Comparison of ENCODE assay signal across 20 cellular contexts in the genomic region with DNA sequence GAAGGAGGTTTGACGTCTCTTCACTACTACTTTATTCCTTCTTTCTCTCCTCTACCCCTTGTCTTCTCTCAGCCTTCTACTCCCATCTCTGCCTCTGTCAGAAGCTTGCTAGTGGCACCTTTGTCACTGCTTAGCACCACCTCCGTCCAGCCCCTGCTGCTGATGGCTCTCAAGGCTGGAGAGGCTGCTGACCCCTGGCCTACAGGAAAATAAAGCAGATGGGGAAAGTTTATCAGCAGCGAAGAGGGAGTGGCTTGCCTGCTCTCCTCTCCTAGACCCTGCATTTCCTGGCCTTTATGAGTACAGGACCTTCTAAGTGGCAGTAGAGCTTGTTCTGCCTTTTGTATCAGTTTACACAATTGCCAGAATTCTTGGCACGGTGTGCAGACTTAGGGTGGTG. TPM values are rescaled to one million over a fixed set of nuclear protein-coding genes. Genes with fewer than 3 reads are reported as not detected.
DNase-seq lines count a peak whose midpoint lies in the region; ATAC-seq, FAIRE-seq and TF ChIP-seq lines count a peak whose summit lies in the region.
"Had no signal": no experiment of that assay in that cellular context is flagged by ENCODE, and none has a peak within 500 bp of the region (broad histone marks: within the 10 kb centered on the region; RNA-seq: fewer than 3 reads in every experiment).

No MANE protein-coding gene starts in this region.

- H3K9me2 ChIP-seq in PC-3 (replicated peaks; ENCODE audit: low read length) = no peaks in the 10 kb centered on the region

- H4K20me1 ChIP-seq in HepG2 (ENCODE audit: insufficient read depth, low read length) (no peaks in the 10 kb centered on the region), PC-3 (ENCODE audit: low read length) (no peaks in the 10 kb centered on the region), osteoblast (ENCODE audit: insufficient read depth, low read length) (no peaks in the 10 kb centered on the region)

- DNase-seq in HuH-7 (ENCODE audit: low spot score) = peak; percentile 53
- peak in 1 of 2 donors; percentile 88 for DNase-seq in cardiac muscle cell (ENCODE audit: low read depth in 1 of 2, low spot score in 1 of 2)
- no peak for DNase-seq in left ventricle myocardium superior
- DNase-seq in HepG2 (ENCODE audit: low spot score) = no peak
- no peak for DNase-seq in UCSD-AML1 (lab: John Stamatoyannopoulos, UW; ENCODE audit: unreplicated experiment)
- DNase-seq in PC-3 = no peak
- no peak for DNase-seq in osteoblast (ENCODE audit: insufficient read length, low spot score, missing footprints)
- no peak for DNase-seq in stomach
- DNase-seq: CD8-positive, alpha-beta T cell; COR-L47; DMS153; DMS79 treated with DMSO at 0.1 percent for 48 hours; EL had no signal

- POLR2A ChIA-PET in HepG2 (lab: Yijun Ruan, JAX) = interaction anchor here (0.8 to 1.3 kb wide), 3 partner anchors 12 to 36 kb away, joined by 3 to 4 read pairs (median 3); no protein-coding TSS in a partner anchor
- POLR2A ChIA-PET in PC-3 (lab: Charles Lee; ENCODE audit: unreplicated experiment) = no interaction called here

- H3K4me3 ChIP-seq in cardiac muscle cell = no peak overlapping the region
- H3K4me3 ChIP-seq in HepG2 (replicated peaks in 1 of 3; ENCODE audit: insufficient read depth in 1 of 3, low read depth in 2 of 3, low read length in 3 of 3) = no peak overlapping the region
- H3K4me3 ChIP-seq in PC-3 (ENCODE audit: low read length) = no peak overlapping the region
- H3K4me3 ChIP-seq in osteoblast (ENCODE audit: insufficient read depth, low read length) = no peak overlapping the region
- no peak overlapping the region for H3K4me3 ChIP-seq in stomach
- H3K4me3 ChIP-seq: A549, HAP-1 had no signal

- no peak for TF ChIP-seq CTCF in cardiac muscle cell (IDR thresholded peaks at IDR 0.05; ENCODE audit: low read depth, low read length)
- no peak for TF ChIP-seq CTCF in HepG2 (CRISPR knock-in tag; IDR thresholded peaks at IDR 0.05)
- TF ChIP-seq CTCF in PC-3 (conservative IDR thresholded peaks at IDR 0.05; ENCODE audit: low read depth, low read length) = no peak
- TF ChIP-seq CTCF in osteoblast (IDR thresholded peaks at IDR 0.05; ENCODE audit: extremely low read depth, low read depth, low read length) = no peak
- TF ChIP-seq CTCF in stomach (IDR thresholded peaks at IDR 0.05) = no peak

- H3K79me2 ChIP-seq in HepG2 (ENCODE audit: insufficient read depth, low read length) = peaks cover 28% of the 10 kb centered on the region
- no peaks in the 10 kb centered on the region for H3K79me2 ChIP-seq in PC-3 (ENCODE audit: low read length)
- H3K79me2 ChIP-seq in osteoblast (ENCODE audit: insufficient read depth, low read length) = no peaks in the 10 kb centered on the region

- H3K9ac ChIP-seq in HepG2 (ENCODE audit: insufficient read depth, low read depth, low read length) (no peak overlapping the region), PC-3 (ENCODE audit: low read length) (no peak overlapping the region)

- CTCF ChIA-PET in HepG2 (lab: Yijun Ruan, JAX; ENCODE audit: low intra/inter-chr PET ratio, low total read pairs) = no interaction called here
- CTCF ChIA-PET in PC-3 (lab: Charles Lee) = no interaction called here

- H3K4me2 ChIP-seq in HepG2 (ENCODE audit: low read depth, low read length) (no peak overlapping the region), PC-3 (ENCODE audit: low read length) (no peak overlapping the region), osteoblast (ENCODE audit: insufficient read depth, low read length) (no peak overlapping the region)
- H3K4me2 ChIP-seq: A549 had no signal

- no TSS peak for BruUV-seq in HepG2 (replicated peaks; lab: Mats Ljungman, UMichigan)
- BruUV-seq in PC-3 (replicated peaks; lab: Mats Ljungman, UMichigan) = no TSS peak

- H3K9me3 ChIP-seq in cardiac muscle cell (ENCODE audit: low read depth) = no peaks in the 10 kb centered on the region
- no peaks in the 10 kb centered on the region for H3K9me3 ChIP-seq in HepG2 (ENCODE audit: low read length)
- H3K9me3 ChIP-seq in PC-3 (ENCODE audit: low read length) = no peaks in the 10 kb centered on the region
- no peaks in the 10 kb centered on the region for H3K9me3 ChIP-seq in osteoblast (ENCODE audit: low read depth, low read length)
- no peaks in the 10 kb centered on the region for H3K9me3 ChIP-seq in stomach
- H3K9me3 ChIP-seq: A549, HAP-1 had no signal

- no peak for FAIRE-seq in HepG2 (lab: Jason Lieb, UNC)
- FAIRE-seq: A549, D721Med, G401.6, GM12891, H1 had no signal

- TF ChIP-seq RAD21 in HepG2 (CRISPR knock-in tag; IDR thresholded peaks at IDR 0.05) = no peak

- intact Hi-C loops in left ventricle myocardium superior (cut with micrococcal nuclease) (no loop called here), HepG2 (cut with micrococcal nuclease; ENCODE audit: unreplicated experiment) (no loop called here), PC-3 (cut with micrococcal nuclease) (loop anchor here (10.0 kb wide), 1 partner anchor 890 kb away; no protein-coding TSS in a partner anchor), stomach (cut with DNase I; ENCODE audit: low total_unique reads) (no loop called here)

- TF ChIP-seq EP300 in HepG2 (IDR thresholded peaks at IDR 0.05; ENCODE audit: low read depth in 2 of 2, low read length in 2 of 2) (no peak), HepG2 (CRISPR knock-in tag; IDR thresholded peaks at IDR 0.05; ENCODE audit: borderline replicate concordance) (no peak), stomach (IDR thresholded peaks at IDR 0.05) (no peak)

- H3K4me1 ChIP-seq in cardiac muscle cell (ENCODE audit: low read depth) (peaks cover 78% of the 10 kb centered on the region), HepG2 (ENCODE audit: insufficient read depth, low read length) (peaks cover 29% of the 10 kb centered on the region), PC-3 (ENCODE audit: insufficient read depth, low read length) (no peaks in the 10 kb centered on the region), osteoblast (ENCODE audit: insufficient read depth, low read length) (no peaks in the 10 kb centered on the region), stomach (no peaks in the 10 kb centered on the region)
- H3K4me1 ChIP-seq: A549 had no signal

- H2AFZ ChIP-seq in HepG2 (ENCODE audit: low read length) = no peak overlapping the region
- no peak overlapping the region for H2AFZ ChIP-seq in PC-3 (ENCODE audit: low read length)
- no peak overlapping the region for H2AFZ ChIP-seq in osteoblast (ENCODE audit: low read length)

- H3K27me3 ChIP-seq in cardiac muscle cell = no peaks in the 10 kb centered on the region
- no peaks in the 10 kb centered on the region for H3K27me3 ChIP-seq in HepG2 (ENCODE audit: control insufficient read depth in 1 of 2, insufficient read depth in 2 of 2, low read length in 2 of 2)
- peaks cover 91% of the 10 kb centered on the region for H3K27me3 ChIP-seq in PC-3 (ENCODE audit: low read length)
- H3K27me3 ChIP-seq in osteoblast (ENCODE audit: insufficient read depth, low read length) = no peaks in the 10 kb centered on the region
- H3K27me3 ChIP-seq in stomach = no peaks in the 10 kb centered on the region

- TF ChIP-seq POLR2A in HepG2 (IDR thresholded peaks at IDR 0.05; ENCODE audit: insufficient read depth in 1 of 2, low read depth in 2 of 2, low read length in 2 of 2) (no peak), stomach (IDR thresholded peaks at IDR 0.05) (no peak)

- peak; percentile 69 for ATAC-seq in left ventricle myocardium superior
- ATAC-seq in HepG2 = no peak
- ATAC-seq in PC-3 = no peak
- ATAC-seq: A549; CD8-positive, alpha-beta T cell had no signal

- in situ Hi-C loops in HepG2 (cut with HindIII; ENCODE audit: extremely low pct_ligation_motif_present, low pct_unique_long_range_greater_than_20kb) = loop anchor here (25.0 kb wide), 1 partner anchor 98 kb away; no protein-coding TSS in a partner anchor

- no peaks in the 10 kb centered on the region for H3F3A ChIP-seq in PC-3 (ENCODE audit: low read length, unreplicated experiment)

- WGBS in HepG2 (ENCODE audit: low lambda C conversion rate) = 95% methylated on average over 4 of the region's 4 CpGs
- 41 to 61% (median 51%) methylated on average over 4 of the region's 4 CpGs for WGBS in stomach, 5 donors

- peaks cover 17% of the 10 kb centered on the region for H3K36me3 ChIP-seq in cardiac muscle cell
- H3K36me3 ChIP-seq in HepG2 (replicated peaks in 1 of 2; ENCODE audit: control insufficient read depth in 1 of 2, insufficient read depth in 2 of 2, low read length in 2 of 2) = peaks cover 32 to 98% of the 10 kb centered on the region in 2 experiments
- no peaks in the 10 kb centered on the region for H3K36me3 ChIP-seq in PC-3 (ENCODE audit: low read depth, low read length)
- H3K36me3 ChIP-seq in osteoblast (ENCODE audit: insufficient read depth, low read length) = no peaks in the 10 kb centered on the region
- no peaks in the 10 kb centered on the region for H3K36me3 ChIP-seq in stomach

- H3K27ac ChIP-seq in cardiac muscle cell (peak overlapping the region; percentile 93), HepG2 (ENCODE audit: extremely low read length, insufficient read depth, low read length) (no peak overlapping the region), PC-3 (ENCODE audit: low read length) (no peak overlapping the region), osteoblast (ENCODE audit: low read depth, low read length) (no peak overlapping the region), stomach (no peak overlapping the region)
- H3K27ac ChIP-seq: A549 had no signal

RNA-seq across cellular contexts. Expression of gene PROX1, which starts 27.0 kb away (rescaled TPM):
- total RNA-seq in cardiac muscle cell (12.8 and 28.7 TPM in 2 replicates), left ventricle myocardium superior (95.0 TPM), HepG2 (2016; rRNA removed; fragmentation: Illumina TruSeq; extraction: Trizol) (30.2 and 48.5 TPM in 2 replicates), PC-3 (2014; rRNA removed) (0.12 TPM in 1 of 2 replicates, not detected in the other), osteoblast (under 0.01 TPM in 2 replicates), stomach (1 to 10 TPM; 1.2 to 6.1 (median 4.0) TPM)
- polyA plus RNA-seq in cardiac muscle cell (10.1 and 21.8 TPM in 2 replicates), HepG2 (2011; rRNA removed) (10.0 and 12.3 TPM in 2 replicates), stomach (1 to 10 TPM in 1 of 3 donors, under 1 TPM in 2; 0.23 to 1.7 (median 0.87) TPM)
- 18.3 and 23.4 TPM in 2 replicates for total RNA-seq in HepG2 (2016; cell fraction: cytosol; rRNA removed; fragmentation: Illumina TruSeq; extraction: Trizol; ENCODE audit: low read depth)
- total RNA-seq in HepG2 (2016; cell fraction: insoluble cytoplasmic fraction; rRNA removed; fragmentation: Illumina TruSeq; extraction: Trizol) = 30.0 and 40.1 TPM in 2 replicates
- total RNA-seq in HepG2 (2016; cell fraction: membrane; rRNA removed; fragmentation: Illumina TruSeq; extraction: Trizol) = 37.4 and 49.2 TPM in 2 replicates
- total RNA-seq in HepG2 (2016; cell fraction: nucleus; rRNA removed; fragmentation: Illumina TruSeq; extraction: Trizol) = 48.9 and 52.6 TPM in 2 replicates
- polyA plus RNA-seq in HepG2 (2011; cell fraction: cytosol; rRNA removed) = 6.4 and 10.1 TPM in 2 replicates
- polyA plus RNA-seq in HepG2 (2011; cell fraction: nucleus; rRNA removed) = 24.5 and 25.6 TPM in 2 replicates
- 32.4 and 38.1 TPM in 2 replicates for polyA plus RNA-seq in HepG2 (2012)
- 0.63 and 0.75 TPM in 2 replicates for polyA plus RNA-seq in HepG2 (2016; cell fraction: cytosol; fragmentation: Illumina TruSeq; extraction: Trizol; ENCODE audit: low read depth)
- polyA plus RNA-seq in HepG2 (2016; cell fraction: insoluble cytoplasmic fraction; fragmentation: Illumina TruSeq; extraction: Trizol; ENCODE audit: low read depth) = 32.3 and 34.3 TPM in 2 replicates
- 2.9 and 3.5 TPM in 2 replicates for polyA plus RNA-seq in HepG2 (2016; cell fraction: membrane; fragmentation: Illumina TruSeq; extraction: Trizol; ENCODE audit: low read depth)
- polyA plus RNA-seq in HepG2 (2016; cell fraction: nucleus; fragmentation: Illumina TruSeq; extraction: Trizol; ENCODE audit: insufficient read depth, low read depth) = 47.2 and 51.1 TPM in 2 replicates
- polyA minus RNA-seq in HepG2 (2011; rRNA and poly(A)+ RNA removed; ENCODE audit: low replicate concordance) = 40.4 TPM in 1 of 2 replicates, not detected in the other
- polyA minus RNA-seq in HepG2 (2011; cell fraction: cytosol; rRNA and poly(A)+ RNA removed) = 37.0 and 45.5 TPM in 2 replicates
- polyA minus RNA-seq in HepG2 (2011; cell fraction: nucleus; rRNA and poly(A)+ RNA removed) = 45.6 and 52.3 TPM in 2 replicates
- total RNA-seq: CD8-positive, alpha-beta T cell had no signal
- polyA plus RNA-seq: CD14-positive monocyte had no signal
